Comparison of ENCODE assay signal across 2 cellular contexts in the genomic region with DNA sequence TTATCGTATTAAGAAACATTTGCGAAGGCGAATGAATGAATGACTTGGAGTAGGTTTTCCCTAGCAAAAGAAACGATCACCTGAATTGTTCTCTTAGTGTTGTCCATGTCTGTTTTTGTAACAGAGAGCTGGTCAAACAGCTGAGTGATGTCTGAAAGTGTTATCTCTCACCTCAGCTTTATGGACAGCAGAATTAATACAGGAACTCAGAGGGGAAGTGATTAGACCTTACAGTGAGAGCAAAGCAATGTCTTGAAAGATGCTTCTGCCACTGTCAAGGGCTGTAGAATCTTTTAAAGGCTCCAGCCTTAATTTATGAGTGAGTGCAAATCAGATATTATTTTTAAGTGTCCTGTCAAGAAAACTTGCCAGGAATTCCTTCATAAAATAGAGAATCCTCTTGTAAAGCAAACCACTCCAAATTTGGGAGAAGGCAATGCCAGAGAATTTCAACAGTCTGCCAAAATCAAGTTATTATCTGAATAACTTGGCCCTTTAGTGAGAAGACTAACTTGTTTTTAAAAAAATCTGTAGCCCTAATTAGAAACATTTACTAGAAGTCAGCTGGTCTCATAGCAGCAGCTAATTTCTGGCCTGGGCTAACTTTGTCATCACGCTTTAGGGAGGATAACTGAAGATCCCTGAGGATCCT.
TF ChIP-seq lines count a peak whose summit lies in the region.

No MANE protein-coding gene starts in this region.

TF ChIP-seq in liver, 16 proteins besides CTCF, POLR2A, EP300 and RAD21:
- TF ChIP-seq, protein P1, sequence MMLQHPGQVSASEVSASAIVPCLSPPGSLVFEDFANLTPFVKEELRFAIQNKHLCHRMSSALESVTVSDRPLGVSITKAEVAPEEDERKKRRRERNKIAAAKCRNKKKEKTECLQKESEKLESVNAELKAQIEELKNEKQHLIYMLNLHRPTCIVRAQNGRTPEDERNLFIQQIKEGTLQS (IDR thresholded peaks at IDR 0.05), result no peak
- TF ChIP-seq NR2F2 (IDR thresholded peaks at IDR 0.05), result peak; percentile 49

TF ChIP-seq in HepG2, 621 proteins besides CTCF, POLR2A, EP300 and RAD21:
- TF ChIP-seq ZNF431 (CRISPR knock-in tag; IDR thresholded peaks at IDR 0.05; ENCODE audit: borderline replicate concordance, low read depth) (no peak), TFAP4 (IDR thresholded peaks at IDR 0.05; ENCODE audit: borderline replicate concordance, low read depth) (no peak), RFXANK (CRISPR knock-in tag; IDR thresholded peaks at IDR 0.05) (no peak), ZNF430 (CRISPR knock-in tag; IDR thresholded peaks at IDR 0.05) (no peak), RCOR2 (CRISPR knock-in tag; IDR thresholded peaks at IDR 0.05) (no peak), KAT2B (IDR thresholded peaks at IDR 0.05; ENCODE audit: borderline replicate concordance, low read depth, low read length) (no peak)
